Comparison of ENCODE assay signal across 9 cellular contexts in the genomic region with DNA sequence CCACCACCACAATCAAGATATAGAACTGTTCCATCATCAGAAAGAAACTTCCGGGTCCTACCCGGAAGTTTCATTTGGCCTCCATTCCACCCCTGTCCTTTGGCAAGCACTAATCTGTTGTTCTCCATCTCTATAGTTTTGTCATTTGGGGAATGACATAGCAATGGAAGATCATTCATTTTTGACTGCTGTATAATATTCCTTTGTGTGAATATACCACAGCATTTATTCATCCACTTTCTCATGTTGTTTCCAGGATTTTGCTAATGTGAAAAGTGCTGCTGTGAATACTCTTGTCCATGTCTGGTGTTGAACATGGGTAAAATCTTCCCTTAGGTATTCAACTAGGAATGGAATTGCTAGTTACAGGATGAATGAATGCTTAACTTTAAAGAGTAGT. TPM values are rescaled to one million over a fixed set of nuclear protein-coding genes. Genes with fewer than 3 reads are reported as not detected.
"Had no signal": no experiment of that assay in that cellular context is flagged by ENCODE, and none has a peak within 500 bp of the region (broad histone marks: within the 10 kb centered on the region; RNA-seq: fewer than 3 reads in every experiment).

No MANE protein-coding gene starts in this region.

- DNase-seq: H7, IMR-90, KBM-7 had no signal

- H3K9me3 ChIP-seq: HAP-1 had no signal

- H3K4me2 ChIP-seq: GM23338, KMS-11 had no signal

- H3K9ac ChIP-seq: KMS-11 had no signal

- H3K4me1 ChIP-seq: HAP-1 had no signal

- H3K4me3 ChIP-seq: GM23338, HAP-1 had no signal

- ATAC-seq: GM23338, HCT116 had no signal

- H2AFZ ChIP-seq: GM23338 had no signal

- H3K36me3 ChIP-seq: HAP-1 had no signal

- FAIRE-seq: HTR-8/SVneo had no signal

- H3K27ac ChIP-seq: KMS-11 had no signal

RNA-seq across cellular contexts. Expression of a gene that starts 53.1 kb away (rescaled TPM):
- total RNA-seq: H4, IMR-90 had no signal
- polyA plus RNA-seq: IMR-90 had no signal
